Comparison of ENCODE assay signal across 8 cellular contexts in the genomic region with DNA sequence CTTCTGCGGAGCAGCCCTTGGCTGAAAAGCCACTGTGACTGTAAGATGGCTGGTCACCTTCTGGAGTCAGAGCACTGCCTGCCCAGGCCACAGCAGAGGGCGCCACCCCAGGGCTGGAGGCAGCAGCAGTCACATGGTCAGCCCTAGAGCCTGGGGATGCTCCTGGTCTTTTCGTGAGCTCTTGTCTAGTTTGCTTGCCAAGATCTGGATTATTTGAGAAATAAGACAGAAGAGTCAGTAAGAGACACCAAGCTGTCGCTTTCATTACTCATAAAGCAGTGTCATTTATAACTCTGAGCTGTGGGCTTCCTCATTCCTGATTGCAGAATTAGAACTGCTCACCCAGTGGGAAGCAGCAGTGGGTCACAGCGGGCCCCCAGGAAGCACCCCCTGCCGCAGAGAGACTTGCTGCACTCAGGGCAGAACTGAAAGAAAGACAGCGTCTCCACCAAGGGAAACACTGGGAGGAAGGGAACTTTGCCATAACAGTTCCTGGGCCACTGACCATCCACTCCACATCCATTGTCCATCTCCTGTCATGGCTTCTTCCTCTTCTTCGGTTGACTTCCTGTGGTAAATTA. TPM values are rescaled to one million over a fixed set of nuclear protein-coding genes. Genes with fewer than 3 reads are reported as not detected.
DNase-seq lines count a peak whose midpoint lies in the region; ATAC-seq and TF ChIP-seq lines count a peak whose summit lies in the region.

No MANE protein-coding gene starts in this region.

- no peak for ATAC-seq in HG03097 (IDR thresholded peaks at IDR 0.05; ENCODE audit: low FRiP score, unreplicated experiment)
- no peak for ATAC-seq in HG03342 (IDR thresholded peaks at IDR 0.05; ENCODE audit: unreplicated experiment)

- H3K27me3 ChIP-seq in dorsolateral prefrontal cortex = no peaks in the 10 kb centered on the region

- DNase-seq in C1 segment of cervical spinal cord (lab: John Stamatoyannopoulos, UW) (peak in 12 of 14 donors; percentile 31 to 75 (median 57)), HCEC 1CT (peak; percentile 19), SW480 (ENCODE audit: low spot score) (peak; percentile 27), dorsolateral prefrontal cortex (peak in 9 of 10 donors; percentile 45 to 70 (median 54)), medulla oblongata (ENCODE audit: extremely low spot score) (peak; percentile 75)
- DNase-seq in stimulated activated naive CD4-positive, alpha-beta T cell treated with Interleukin-2 at 50 U/mL for 16 hours (lab: John Stamatoyannopoulos, UW) = no peak

- TF ChIP-seq CTCF in dorsolateral prefrontal cortex (IDR thresholded peaks at IDR 0.05 in 54 of 56, conservative IDR thresholded peaks at IDR 0.05 in 2 of 56; ENCODE audit: low read depth in 1 of 56, partially characterized antibody in 56 of 56) = peak in 53 of 56 donors; percentile 12 to 77 (median 57)

- intact Hi-C loops in dorsolateral prefrontal cortex (cut with DNase I) = no loop called here

- peak overlapping the region; percentile 48 to 94 (median 84) for H3K27ac ChIP-seq in dorsolateral prefrontal cortex

- H3K4me3 ChIP-seq in dorsolateral prefrontal cortex = peak overlapping the region in 1 of 59 donors; percentile 10

RNA-seq across cellular contexts. Expression of gene PPP6R2, which starts 56.7 kb away (rescaled TPM):
- 100 to 1,000 TPM in 10 of 120 experiments, 10 to 100 TPM in 110; 66.5 to 112 (median 82.2) TPM for total RNA-seq in dorsolateral prefrontal cortex
